9 cellular contexts compared by ENCODE assay signal in genomic region chr12:124675881-124676688, GRCh38.
DNase-seq lines count a peak whose midpoint lies in the region; ATAC-seq, FAIRE-seq and TF ChIP-seq lines count a peak whose summit lies in the region.
"Had no signal": no experiment of that assay in that cellular context is flagged by ENCODE, and none has a peak within 500 bp of the region (broad histone marks: within the 10 kb centered on the region; RNA-seq: fewer than 3 reads in every experiment).

No MANE protein-coding gene starts in this region.

- in situ Hi-C loops in GM13977 (cut with MboI; ENCODE audit: low pct_unique_long_range_greater_than_20kb, low sequenced_read_pairs, unreplicated experiment) = no loop called here

- ATAC-seq in HCT116 (no peak), T-cell (replicated peaks in 1 of 4) (no peak)
- ATAC-seq in activated CD8-positive, alpha-beta memory T cell treated with anti-CD3 and anti-CD28 coated beads, Interleukin-2, amount 10 ng/mL, durations not matched to agents 7 days and 5 days = no peak

- no peaks in the 10 kb centered on the region for H3K36me3 Mint-ChIP-seq in activated CD8-positive, alpha-beta memory T cell treated with anti-CD3 and anti-CD28 coated beads, Interleukin-2, amount 10 ng/mL, durations not matched to agents 7 days and 5 days
- no peaks in the 10 kb centered on the region for H3K36me3 Mint-ChIP-seq in T-cell

- RAD21 ChIA-PET in HCT116 (lab: Charles Lee; ENCODE audit: low non-redundant PET in 1 of 2, low total read pairs in 2 of 2, uncharacterized antibody in 2 of 2, unreplicated experiment in 2 of 2) = no interaction called here

- H3K9ac ChIP-seq in HCT116 (ENCODE audit: low read length) (no peak overlapping the region), kidney (ENCODE audit: low read length in 2 of 2) (peak overlapping the region in 1 of 2 donors; percentile 1), smooth muscle cell (ENCODE audit: low read depth) (peak overlapping the region; percentile 51)
- H3K9ac ChIP-seq: KMS-11 had no signal

- CTCF ChIA-PET in HCT116 (lab: Charles Lee) (no interaction called here), T-cell (lab: Charles Lee) (no interaction called here)
- CTCF ChIA-PET in activated CD8-positive, alpha-beta memory T cell treated with anti-CD3 and anti-CD28 coated beads, Interleukin-2, amount 10 ng/mL, durations not matched to agents 7 days and 5 days (lab: Charles Lee) = interaction anchor here (1.0 kb wide), 2 partner anchors 10 to 90 kb away, joined by 3 read pairs; no protein-coding TSS in a partner anchor

- no peak for TF ChIP-seq RAD21 in HCT116 (IDR thresholded peaks at IDR 0.05; ENCODE audit: low read depth)

- no peak overlapping the region for H3K27ac Mint-ChIP-seq in activated CD8-positive, alpha-beta memory T cell treated with anti-CD3 and anti-CD28 coated beads, Interleukin-2, amount 10 ng/mL, durations not matched to agents 7 days and 5 days
- no peak overlapping the region for H3K27ac Mint-ChIP-seq in T-cell

- no peaks in the 10 kb centered on the region for H3K9me3 ChIP-seq in HCT116 (ENCODE audit: control insufficient read depth in 1 of 2, insufficient read depth in 1 of 2, low read depth in 1 of 2, low read length in 2 of 2)
- no peaks in the 10 kb centered on the region for H3K9me3 ChIP-seq in kidney (ENCODE audit: control insufficient read depth in 1 of 2, low read length in 2 of 2)
- H3K9me3 ChIP-seq in smooth muscle cell (replicated peaks; ENCODE audit: low read depth) = no peaks in the 10 kb centered on the region

- no peak for TF ChIP-seq POLR2A in HCT116 (IDR thresholded peaks at IDR 0.05; ENCODE audit: borderline replicate concordance, extremely low read depth, insufficient read depth, insufficient read length)

- TF ChIP-seq CTCF in HCT116 (IDR thresholded peaks at IDR 0.05 in 2 of 3, conservative IDR thresholded peaks at IDR 0.05 in 1 of 3; ENCODE audit: borderline replicate concordance in 1 of 3, insufficient read depth in 1 of 3, low read depth in 2 of 3, low read length in 2 of 3) (no peak), kidney (IDR thresholded peaks at IDR 0.05; ENCODE audit: borderline replicate concordance, extremely low read depth, insufficient read depth) (no peak), smooth muscle cell (IDR thresholded peaks at IDR 0.05; ENCODE audit: borderline replicate concordance, insufficient read depth, poor library complexity, severe bottlenecking) (no peak), GM13977 (IDR thresholded peaks at IDR 0.05; ENCODE audit: extremely low read depth, insufficient read depth, missing control alignments) (no peak)

- H3K27me3 ChIP-seq in HCT116 (ENCODE audit: insufficient read depth, low read length) = no peaks in the 10 kb centered on the region
- no peaks in the 10 kb centered on the region for H3K27me3 ChIP-seq in smooth muscle cell (ENCODE audit: low read depth)

- no peak overlapping the region for H3K27ac ChIP-seq in HCT116 (ENCODE audit: low read depth, low read length)
- peak overlapping the region; percentile 27 for H3K27ac ChIP-seq in angular gyrus (ENCODE audit: low read depth, low read length)
- H3K27ac ChIP-seq in kidney (ENCODE audit: low read depth in 2 of 2, low read length in 2 of 2) = no peak overlapping the region
- peak overlapping the region; percentile 58 for H3K27ac ChIP-seq in smooth muscle cell (ENCODE audit: low read depth)
- H3K27ac ChIP-seq: KMS-11 had no signal

- peaks cover 6% of the 10 kb centered on the region for H3F3A ChIP-seq in smooth muscle cell (ENCODE audit: low read depth)

- H3K4me1 Mint-ChIP-seq in activated CD8-positive, alpha-beta memory T cell treated with anti-CD3 and anti-CD28 coated beads, Interleukin-2, amount 10 ng/mL, durations not matched to agents 7 days and 5 days = no peaks in the 10 kb centered on the region
- H3K4me1 Mint-ChIP-seq in T-cell = no peaks in the 10 kb centered on the region

- H4K20me1 ChIP-seq in HCT116 (ENCODE audit: insufficient read depth) = no peaks in the 10 kb centered on the region
- no peaks in the 10 kb centered on the region for H4K20me1 ChIP-seq in smooth muscle cell (ENCODE audit: low read depth)

- H3K9me2 ChIP-seq in HCT116 (ENCODE audit: insufficient read depth) = no peaks in the 10 kb centered on the region

- DNase-seq in HCT116 (ENCODE audit: low read depth, low spot score) (no peak), kidney (peak; percentile 94), smooth muscle cell (lab: John Stamatoyannopoulos, UW; ENCODE audit: unreplicated experiment) (no peak), NCI-H774 (lab: John Stamatoyannopoulos, UW) (no peak), GM13977 (ENCODE audit: low spot score) (no peak), T-cell (no peak)
- DNase-seq in activated CD8-positive, alpha-beta memory T cell treated with anti-CD3 and anti-CD28 coated beads, Interleukin-2, amount 10 ng/mL, durations not matched to agents 7 days and 5 days = no peak

- no TSS peak for BruUV-seq in HCT116 (replicated peaks; lab: Mats Ljungman, UMichigan)

- H3K4me2 ChIP-seq in HCT116 (ENCODE audit: low read length) (peak overlapping the region; percentile 27; the same call in 1 of the 2 replicates), smooth muscle cell (peak overlapping the region; percentile 74)
- H3K4me2 ChIP-seq: KMS-11 had no signal

- H2AFZ ChIP-seq in HCT116 (ENCODE audit: low read depth, low read length, poor library complexity, severe bottlenecking) = no peak overlapping the region
- peak overlapping the region; percentile 6 for H2AFZ ChIP-seq in smooth muscle cell (ENCODE audit: low read depth)

- H3K4me3 ChIP-seq in HCT116 (replicated peaks in 1 of 2; ENCODE audit: low read depth in 1 of 2, low read length in 2 of 2) (no peak overlapping the region), kidney (ENCODE audit: low read length in 2 of 2) (peak overlapping the region; percentile 3 to 13), smooth muscle cell (no peak overlapping the region)

- no peaks in the 10 kb centered on the region for H3K9me3 Mint-ChIP-seq in activated CD8-positive, alpha-beta memory T cell treated with anti-CD3 and anti-CD28 coated beads, Interleukin-2, amount 10 ng/mL, durations not matched to agents 7 days and 5 days (ENCODE audit: low read depth)
- no peaks in the 10 kb centered on the region for H3K9me3 Mint-ChIP-seq in T-cell

- no peak for FAIRE-seq in kidney (lab: Jason Lieb, UNC)

- H3K27me3 Mint-ChIP-seq in activated CD8-positive, alpha-beta memory T cell treated with anti-CD3 and anti-CD28 coated beads, Interleukin-2, amount 10 ng/mL, durations not matched to agents 7 days and 5 days = no peaks in the 10 kb centered on the region
- no peaks in the 10 kb centered on the region for H3K27me3 Mint-ChIP-seq in T-cell

- H3K4me1 ChIP-seq in HCT116 (ENCODE audit: control insufficient read depth in 1 of 2, insufficient read depth in 2 of 2, low read length in 2 of 2) = peaks cover 11 to 35% of the 10 kb centered on the region in 2 experiments; a peak in 3 of 4 replicates
- peaks cover 7 to 30% of the 10 kb centered on the region in 2 donors for H3K4me1 ChIP-seq in kidney (ENCODE audit: control insufficient read depth in 1 of 2, insufficient read depth in 1 of 2, low read depth in 1 of 2, low read length in 2 of 2)
- H3K4me1 ChIP-seq in smooth muscle cell (ENCODE audit: low read depth) = peaks cover 9% of the 10 kb centered on the region

- POLR2A ChIA-PET in HCT116 (lab: Charles Lee) = no interaction called here
- POLR2A ChIA-PET in T-cell (lab: Charles Lee) = no interaction called here

- 46% methylated on average over 33 of the region's 33 CpGs for WGBS in smooth muscle cell (ENCODE audit: low lambda C conversion rate)

- H3K79me2 ChIP-seq in HCT116 (ENCODE audit: insufficient read depth, low read length) (no peaks in the 10 kb centered on the region), smooth muscle cell (ENCODE audit: low read depth) (no peaks in the 10 kb centered on the region)

- H3K4me3 Mint-ChIP-seq in activated CD8-positive, alpha-beta memory T cell treated with anti-CD3 and anti-CD28 coated beads, Interleukin-2, amount 10 ng/mL, durations not matched to agents 7 days and 5 days = no peak overlapping the region
- no peak overlapping the region for H3K4me3 Mint-ChIP-seq in T-cell

- intact Hi-C loops in HCT116 (cut with micrococcal nuclease) = no loop called here
- intact Hi-C loops in kidney (cut with DNase I) = no loop called here

- no peaks in the 10 kb centered on the region for H3K36me3 ChIP-seq in HCT116 (ENCODE audit: control insufficient read depth in 1 of 2, insufficient read depth in 2 of 2, low read length in 2 of 2)
- no peaks in the 10 kb centered on the region for H3K36me3 ChIP-seq in kidney (ENCODE audit: control insufficient read depth in 1 of 2, insufficient read depth in 2 of 2, low read length in 2 of 2)
- no peaks in the 10 kb centered on the region for H3K36me3 ChIP-seq in smooth muscle cell (ENCODE audit: low read depth)

TF ChIP-seq in HCT116, 20 proteins besides CTCF, POLR2A, EP300 and RAD21 (continues in another document):
- TF ChIP-seq EGR1 (IDR thresholded peaks at IDR 0.05; ENCODE audit: low read depth) (no peak), ZNF274 (IDR thresholded peaks at IDR 0.05; ENCODE audit: low read depth, low read length) (no peak), ZBTB33 (IDR thresholded peaks at IDR 0.05; ENCODE audit: extremely low read depth, insufficient replicate concordance, low read length) (no peak), ATF3 (IDR thresholded peaks at IDR 0.05) (no peak), EZH2 (IDR thresholded peaks at IDR 0.05) (no peak), SRF (IDR thresholded peaks at IDR 0.05; ENCODE audit: low read depth) (no peak), FOSL1 (IDR thresholded peaks at IDR 0.05; ENCODE audit: low read depth) (no peak)
- TF ChIP-seq, protein P1, sequence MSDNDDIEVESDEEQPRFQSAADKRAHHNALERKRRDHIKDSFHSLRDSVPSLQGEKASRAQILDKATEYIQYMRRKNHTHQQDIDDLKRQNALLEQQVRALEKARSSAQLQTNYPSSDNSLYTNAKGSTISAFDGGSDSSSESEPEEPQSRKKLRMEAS (IDR thresholded peaks at IDR 0.05) = no peak

Comparison
In these comparisons a context has a peak if more than half of its experiments do, and no peak if none do; other contexts are left out.
1. H3K27ac ChIP-seq: peak in angular gyrus (single experiment) and smooth muscle cell (single experiment); none in HCT116 (single experiment) and kidney (0 of 2).
2. H3K4me3 ChIP-seq: peak in kidney (2 of 2); none in HCT116 (0 of 2) and smooth muscle cell (single experiment).